In genomic region chr3:21484323-21485154, GRCh38 we compare ENCODE assay signal across 9 cellular contexts.
DNase-seq lines count a peak whose midpoint lies in the region; ATAC-seq, FAIRE-seq and TF ChIP-seq lines count a peak whose summit lies in the region.
"Had no signal": no experiment of that assay in that cellular context is flagged by ENCODE, and none has a peak within 500 bp of the region (broad histone marks: within the 10 kb centered on the region; RNA-seq: fewer than 3 reads in every experiment).

No MANE protein-coding gene starts in this region.

- H2AK5ac ChIP-seq in mesendoderm (ENCODE audit: low read length), result peak overlapping the region; percentile 16

- H3K27me3 ChIP-seq in mesendoderm (ENCODE audit: insufficient read depth, low read length, poor library complexity), result no peaks in the 10 kb centered on the region

- FAIRE-seq in HTR-8/SVneo (lab: Jason Lieb, UNC), result no peak

- no peaks in the 10 kb centered on the region for H3K36me3 ChIP-seq in mesendoderm (ENCODE audit: control insufficient read depth, insufficient read depth, low read length)

- no peaks in the 10 kb centered on the region for H3K79me2 ChIP-seq in mesendoderm (ENCODE audit: control insufficient read depth, insufficient read depth, low read length)

- no peak overlapping the region for H4K8ac ChIP-seq in mesendoderm (ENCODE audit: low read depth, low read length)

- H3K4me2 ChIP-seq in mesendoderm (ENCODE audit: low read length), result no peak overlapping the region

- H3K9me3 Mint-ChIP-seq in endothelial cell (ENCODE audit: unreplicated experiment) (no peaks in the 10 kb centered on the region), natural killer cell (peaks cover 3 to 8% of the 10 kb centered on the region in 2 donors)
- H3K9me3 Mint-ChIP-seq in stimulated activated effector memory CD8-positive, alpha-beta T cell treated with anti-CD3 and anti-CD28 coated beads, Interleukin-12 subunit alpha, Interleukin-12 subunit beta, amount 100 ng/mL, for 72 hours, result peaks cover 9% of the 10 kb centered on the region
- H3K9me3 Mint-ChIP-seq: memory B cell had no signal

- H2BK5ac ChIP-seq in mesendoderm (ENCODE audit: low read length), result no peak overlapping the region

- no peak overlapping the region for H3K4me3 Mint-ChIP-seq in endothelial cell (ENCODE audit: unreplicated experiment)
- H3K4me3 Mint-ChIP-seq in stimulated activated effector memory CD8-positive, alpha-beta T cell treated with anti-CD3 and anti-CD28 coated beads, Interleukin-12 subunit alpha, Interleukin-12 subunit beta, amount 100 ng/mL, for 72 hours, result no peak overlapping the region
- no peak overlapping the region for H3K4me3 Mint-ChIP-seq in natural killer cell
- H3K4me3 Mint-ChIP-seq: memory B cell had no signal

- H3K23ac ChIP-seq in mesendoderm (ENCODE audit: low read length), result no peak overlapping the region

- H3K27ac Mint-ChIP-seq in endothelial cell (ENCODE audit: unreplicated experiment) (no peak overlapping the region), natural killer cell (no peak overlapping the region)
- no peak overlapping the region for H3K27ac Mint-ChIP-seq in stimulated activated effector memory CD8-positive, alpha-beta T cell treated with anti-CD3 and anti-CD28 coated beads, Interleukin-12 subunit alpha, Interleukin-12 subunit beta, amount 100 ng/mL, for 72 hours
- H3K27ac Mint-ChIP-seq: memory B cell had no signal

- no peaks in the 10 kb centered on the region for H3K27me3 Mint-ChIP-seq in endothelial cell (ENCODE audit: unreplicated experiment)
- no peaks in the 10 kb centered on the region for H3K27me3 Mint-ChIP-seq in natural killer cell (ENCODE audit: low read depth in 2 of 2)
- H3K27me3 Mint-ChIP-seq: memory B cell had no signal

- H3K79me1 ChIP-seq in mesendoderm (ENCODE audit: low read length), result no peaks in the 10 kb centered on the region

- H3K36me3 Mint-ChIP-seq in endothelial cell (ENCODE audit: low read depth, unreplicated experiment), result no peaks in the 10 kb centered on the region
- no peaks in the 10 kb centered on the region for H3K36me3 Mint-ChIP-seq in stimulated activated effector memory CD8-positive, alpha-beta T cell treated with anti-CD3 and anti-CD28 coated beads, Interleukin-12 subunit alpha, Interleukin-12 subunit beta, amount 100 ng/mL, for 72 hours
- no peaks in the 10 kb centered on the region for H3K36me3 Mint-ChIP-seq in natural killer cell
- H3K36me3 Mint-ChIP-seq: memory B cell had no signal

- H3K4me1 ChIP-seq in mesendoderm (ENCODE audit: control insufficient read depth, low read depth, low read length), result no peaks in the 10 kb centered on the region

- ATAC-seq in GM18858 (IDR thresholded peaks at IDR 0.05; ENCODE audit: unreplicated experiment) (peak; percentile 60), natural killer cell (no peak)
- no peak for ATAC-seq in stimulated activated effector memory CD8-positive, alpha-beta T cell treated with anti-CD3 and anti-CD28 coated beads, Interleukin-12 subunit alpha, Interleukin-12 subunit beta, amount 100 ng/mL, for 72 hours

- WGBS in mesendoderm (ENCODE audit: extremely low coverage, insufficient coverage, low lambda C conversion rate), result no CpG with 5 or more reads among the region's 4 CpGs

- H3K27ac ChIP-seq in mesendoderm (ENCODE audit: low read depth, low read length), result no peak overlapping the region

- H3K4me3 ChIP-seq in mesendoderm (ENCODE audit: low read length), result no peak overlapping the region

- no peak overlapping the region for H2BK15ac ChIP-seq in mesendoderm (replicated peaks; ENCODE audit: low read depth)

- DNase-seq in AG20443 (ENCODE audit: low spot score) (peak; percentile 61), HTR-8/SVneo (ENCODE audit: insufficient read length, low spot score) (peak; percentile 11), RKO (ENCODE audit: low spot score) (peak; percentile 38), endothelial cell (ENCODE audit: low spot score) (peak; percentile 80), mesendoderm (peak; percentile 95), natural killer cell (no peak)
- DNase-seq in stimulated activated effector memory CD8-positive, alpha-beta T cell treated with anti-CD3 and anti-CD28 coated beads, Interleukin-12 subunit alpha, Interleukin-12 subunit beta, amount 100 ng/mL, for 72 hours (ENCODE audit: low spot score in 2 of 2), result no peak

- no peak overlapping the region for H3K56ac ChIP-seq in mesendoderm (ENCODE audit: low read length)

- no peak overlapping the region for H3K4ac ChIP-seq in mesendoderm (ENCODE audit: low read depth, low read length)

- TF ChIP-seq CTCF in endothelial cell (IDR thresholded peaks at IDR 0.05; ENCODE audit: unreplicated experiment) (peak; percentile 51), natural killer cell (IDR thresholded peaks at IDR 0.05) (no peak)

- H3K4me1 Mint-ChIP-seq in endothelial cell (ENCODE audit: unreplicated experiment) (no peaks in the 10 kb centered on the region), natural killer cell (no peaks in the 10 kb centered on the region)
- no peaks in the 10 kb centered on the region for H3K4me1 Mint-ChIP-seq in stimulated activated effector memory CD8-positive, alpha-beta T cell treated with anti-CD3 and anti-CD28 coated beads, Interleukin-12 subunit alpha, Interleukin-12 subunit beta, amount 100 ng/mL, for 72 hours
- H3K4me1 Mint-ChIP-seq: memory B cell had no signal

- no peak overlapping the region for H4K5ac ChIP-seq in mesendoderm (ENCODE audit: low read length)

- no peak overlapping the region for H3K9ac ChIP-seq in mesendoderm (ENCODE audit: low read length)

- intact Hi-C loops in natural killer cell (cut with micrococcal nuclease), result no loop called here

- no peak overlapping the region for H2BK120ac ChIP-seq in mesendoderm (ENCODE audit: low read depth, low read length)

- no peak overlapping the region for H3K18ac ChIP-seq in mesendoderm (ENCODE audit: low read length)

Comparison
In these comparisons a context has a peak if more than half of its experiments do, and no peak if none do; other contexts are left out.
1. DNase-seq: peak in AG20443 (single experiment), HTR-8/SVneo (single experiment), RKO (single experiment), endothelial cell (single experiment) and mesendoderm (single experiment); none in stimulated activated effector memory CD8-positive, alpha-beta T cell treated with anti-CD3 and anti-CD28 coated beads, Interleukin-12 subunit alpha, Interleukin-12 subunit beta, amount 100 ng/mL, for 72 hours (0 of 2) and natural killer cell (single experiment).